ENCODE assay signal across 36 cellular contexts in the genomic region with DNA sequence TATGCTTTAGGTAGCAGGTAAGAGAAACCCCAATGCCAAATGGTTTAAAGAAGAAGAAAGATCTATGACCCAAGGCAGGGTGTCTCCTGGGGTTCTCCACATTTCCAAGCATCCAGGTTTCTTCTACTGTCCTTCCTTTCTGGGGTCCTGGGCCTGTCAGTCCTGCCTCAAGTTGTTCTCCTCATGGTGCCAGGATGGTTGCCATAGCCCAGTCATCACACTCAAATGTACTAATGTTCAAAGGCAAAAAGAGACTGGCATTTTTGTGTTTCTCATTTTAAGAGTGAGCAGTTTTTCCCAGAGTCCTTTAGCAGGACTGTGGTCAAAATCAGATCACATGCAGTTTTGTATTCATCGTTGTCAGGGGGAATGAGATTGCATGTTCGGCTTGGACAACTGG.
"Had no signal": no experiment of that assay in that cellular context is flagged by ENCODE, and none has a peak within 500 bp of the region (broad histone marks: within the 10 kb centered on the region; RNA-seq: fewer than 3 reads in every experiment).

No MANE protein-coding gene starts in this region.

- ATAC-seq: activated CD8-positive, alpha-beta T cell treated with anti-CD3 and anti-CD28 coated beads for 36 hours; activated naive CD8-positive, alpha-beta T cell treated with anti-CD3 and anti-CD28 coated beads, Interleukin-2, amount 50 U/mL, for 24 hours had no signal

- H3K4me3 ChIP-seq: ascending aorta, cardiac muscle cell had no signal

- DNase-seq: activated B cell treated with CpG ODN at 0.5 μM for 24 hours; activated CD4-positive, alpha-beta memory T cell treated with anti-CD3 and anti-CD28 coated beads for 36 hours; activated CD4-positive, alpha-beta T cell treated with anti-CD3 and anti-CD28 coated beads for 4 hours; activated CD4-positive, alpha-beta T cell treated with anti-CD3 and anti-CD28 coated beads, Interleukin-2, amount 10 ng/mL, durations not matched to agents 24 days and 14 days; activated CD4-positive, alpha-beta T cell treated with anti-CD3 and anti-CD28 coated beads, Interleukin-2, amount 50 U/mL, for 1 hour; activated CD4-positive, alpha-beta T cell treated with anti-CD3 and anti-CD28 coated beads, Interleukin-2, amount 50 U/mL, for 4 hours; activated CD4-positive, CD25-positive, alpha-beta regulatory T cell treated with anti-CD3 and anti-CD28 coated beads, Interleukin-2, amount 50 U/mL, for 72 hours; activated CD8-positive, alpha-beta memory T cell treated with anti-CD3 and anti-CD28 coated beads, Interleukin-2, amount 50 U/mL, for 4 hours; activated CD8-positive, alpha-beta T cell treated with anti-CD3 and anti-CD28 coated beads for 36 hours; activated effector memory CD4-positive, alpha-beta T cell treated with Interleukin-2 at 50 U/mL for 16 hours; activated gamma-delta T cell; activated naive CD4-positive, alpha-beta T cell treated with anti-CD3 and anti-CD28 coated beads, Interleukin-2, amount 10 ng/mL, durations not matched to agents 7 days and 5 days; activated naive CD4-positive, alpha-beta T cell treated with Interleukin-2 at 50 U/mL for 16 hours; activated naive CD8-positive, alpha-beta T cell treated with anti-CD3 and anti-CD28 coated beads, Interleukin-2, amount 10 ng/mL, durations not matched to agents 7 days and 5 days; activated naive CD8-positive, alpha-beta T cell treated with anti-CD3 and anti-CD28 coated beads, Interleukin-2, amount 50 U/mL, for 24 hours; activated T-cell treated with anti-CD3 and anti-CD28 coated beads for 4 hours; activated T-cell treated with anti-CD3 and anti-CD28 coated beads, Interleukin-2, amount 50 U/mL, for 1 hour; activated T-cell treated with anti-CD3 and anti-CD28 coated beads, Interleukin-2, amount 50 U/mL, for 48 hours; amygdala; anterior cingulate cortex; caudate nucleus; cerebellar nuclear complex; T-helper 2 cell; T-helper 9 cell had no signal

- H3K36me3 ChIP-seq: ascending aorta, cardiac muscle cell had no signal

- H3K27me3 Mint-ChIP-seq: activated B cell treated with CpG ODN at 0.5 μM for 24 hours; activated CD4-positive, alpha-beta T cell treated with anti-CD3 and anti-CD28 coated beads, Interleukin-2, amount 10 ng/mL, durations not matched to agents 24 days and 14 days; activated naive CD4-positive, alpha-beta T cell treated with anti-CD3 and anti-CD28 coated beads, Interleukin-2, amount 10 ng/mL, durations not matched to agents 7 days and 5 days; activated naive CD8-positive, alpha-beta T cell treated with anti-CD3 and anti-CD28 coated beads, Interleukin-2, amount 10 ng/mL, durations not matched to agents 7 days and 5 days; brain had no signal

- H3K9me3 Mint-ChIP-seq: activated naive CD4-positive, alpha-beta T cell treated with anti-CD3 and anti-CD28 coated beads, Interleukin-2, amount 10 ng/mL, durations not matched to agents 7 days and 5 days; activated naive CD4-positive, alpha-beta T cell treated with anti-CD3 and anti-CD28 coated beads, Interleukin-2, amount 50 U/mL, for 24 hours; activated T-helper 2 cell treated with anti-CD3 and anti-CD28 coated beads, Interferon-gamma antibody, Interleukin-2, Interleukin-4, amounts not matched to agents 10 μg/mL and 5 μg/mL and 100 μg/mL, durations not matched to agents 14 hours and 24 hours and 36 hours; central memory CD8-positive, alpha-beta T cell; T-helper 2 cell treated with Interferon-gamma antibody and Interleukin-4, amounts not matched to agents 5 μg/mL and 100 μg/mL, for 36 hours had no signal

- H3K9me3 ChIP-seq: ascending aorta had no signal

- H3K27ac ChIP-seq: ascending aorta, cardiac muscle cell, VCaP had no signal

- FAIRE-seq: bronchial epithelial cell, TTC549 had no signal

- H3K4me3 Mint-ChIP-seq: activated B cell treated with CpG ODN at 0.5 μM for 24 hours; activated CD4-positive, alpha-beta memory T cell treated with anti-CD3 and anti-CD28 coated beads for 36 hours; activated CD4-positive, alpha-beta T cell treated with anti-CD3 and anti-CD28 coated beads, Interleukin-2, amount 10 ng/mL, durations not matched to agents 24 days and 14 days; activated CD8-positive, alpha-beta T cell treated with anti-CD3 and anti-CD28 coated beads for 36 hours; activated naive CD4-positive, alpha-beta T cell treated with anti-CD3 and anti-CD28 coated beads, Interleukin-2, amount 10 ng/mL, durations not matched to agents 7 days and 5 days; activated naive CD4-positive, alpha-beta T cell treated with anti-CD3 and anti-CD28 coated beads, Interleukin-2, amount 50 U/mL, for 24 hours; activated naive CD8-positive, alpha-beta T cell; activated naive CD8-positive, alpha-beta T cell treated with anti-CD3 and anti-CD28 coated beads, Interleukin-2, amount 10 ng/mL, durations not matched to agents 7 days and 5 days; activated naive CD8-positive, alpha-beta T cell treated with anti-CD3 and anti-CD28 coated beads, Interleukin-2, amount 50 U/mL, for 24 hours; brain; central memory CD8-positive, alpha-beta T cell; T-helper 1 cell treated with Interleukin-12 subunit alpha and Interleukin-12 subunit beta and Interleukin-4 antibody, amounts not matched to agents 30 μg/mL and 1 μg/mL, for 36 hours; T-helper 2 cell treated with Interferon-gamma antibody and Interleukin-4, amounts not matched to agents 5 μg/mL and 100 μg/mL, for 36 hours had no signal

- H3K4me1 Mint-ChIP-seq: activated CD4-positive, alpha-beta T cell treated with anti-CD3 and anti-CD28 coated beads, Interleukin-2, amount 10 ng/mL, durations not matched to agents 24 days and 14 days; activated naive CD4-positive, alpha-beta T cell treated with anti-CD3 and anti-CD28 coated beads, Interleukin-2, amount 10 ng/mL, durations not matched to agents 7 days and 5 days; activated naive CD4-positive, alpha-beta T cell treated with anti-CD3 and anti-CD28 coated beads, Interleukin-2, amount 50 U/mL, for 24 hours; activated naive CD8-positive, alpha-beta T cell treated with anti-CD3 and anti-CD28 coated beads, Interleukin-2, amount 10 ng/mL, durations not matched to agents 7 days and 5 days; central memory CD8-positive, alpha-beta T cell had no signal

- H3K27me3 ChIP-seq: ascending aorta, cardiac muscle cell had no signal

- H3K36me3 Mint-ChIP-seq: activated CD4-positive, alpha-beta memory T cell treated with anti-CD3 and anti-CD28 coated beads for 36 hours; activated naive CD4-positive, alpha-beta T cell treated with anti-CD3 and anti-CD28 coated beads, Interleukin-2, amount 10 ng/mL, durations not matched to agents 7 days and 5 days; activated naive CD4-positive, alpha-beta T cell treated with anti-CD3 and anti-CD28 coated beads, Interleukin-2, amount 50 U/mL, for 24 hours; activated naive CD8-positive, alpha-beta T cell treated with anti-CD3 and anti-CD28 coated beads, Interleukin-2, amount 10 ng/mL, durations not matched to agents 7 days and 5 days; brain had no signal

- H3K4me1 ChIP-seq: ascending aorta had no signal
